Comparison of ENCODE assay signal across 8 cellular contexts in the genomic region with DNA sequence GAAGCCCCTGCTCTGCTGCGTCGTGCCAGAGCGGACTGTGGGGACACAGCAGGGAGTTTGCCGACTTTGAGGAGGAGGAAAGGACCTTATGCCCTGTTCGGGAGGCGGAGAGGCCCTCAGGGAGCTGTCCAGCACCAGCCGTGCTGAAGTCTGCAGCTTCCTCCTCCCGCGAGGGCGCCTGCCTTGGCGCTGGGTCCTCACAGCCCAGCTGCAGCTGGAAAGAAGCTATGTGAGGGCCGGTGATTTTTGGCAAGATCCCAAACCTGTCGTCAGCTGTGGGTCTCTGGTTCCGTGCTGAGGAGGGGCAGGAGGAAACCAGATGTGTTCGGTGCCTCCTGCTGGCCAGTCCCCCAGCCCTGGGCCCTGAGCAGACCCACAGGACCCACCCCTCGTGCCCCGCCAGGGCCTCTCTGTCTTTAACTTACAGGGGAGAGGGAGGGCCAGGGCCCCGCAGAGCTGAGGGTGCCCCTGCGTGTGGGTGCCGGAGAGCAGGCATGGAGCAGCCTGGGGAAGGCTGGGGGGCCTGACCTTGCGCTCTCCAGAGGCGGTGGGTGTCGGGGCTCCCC. TPM values are rescaled to one million over a fixed set of nuclear protein-coding genes. Genes with fewer than 3 reads are reported as not detected.
DNase-seq lines count a peak whose midpoint lies in the region; ATAC-seq and TF ChIP-seq lines count a peak whose summit lies in the region.

No MANE protein-coding gene starts in this region.

- H3K4ac ChIP-seq in mesendoderm (ENCODE audit: low read depth, low read length) = no peak overlapping the region

- H3K79me2 ChIP-seq in mesendoderm (ENCODE audit: control insufficient read depth, insufficient read depth, low read length) = no peaks in the 10 kb centered on the region

- WGBS in mesendoderm (ENCODE audit: extremely low coverage, insufficient coverage, low lambda C conversion rate) = no CpG with 5 or more reads among the region's 23 CpGs
- WGBS in suprapubic skin = 8% methylated on average over 6 of the region's 23 CpGs

- no peak overlapping the region for H3K56ac ChIP-seq in mesendoderm (ENCODE audit: low read length)

- H3K4me2 ChIP-seq in mesendoderm (ENCODE audit: low read length) = no peak overlapping the region

- H3K27me3 ChIP-seq in WERI-Rb-1 (ENCODE audit: insufficient read depth, low read depth, severe bottlenecking) (no peaks in the 10 kb centered on the region), mesendoderm (ENCODE audit: insufficient read depth, low read length, poor library complexity) (no peaks in the 10 kb centered on the region), uterus (no peaks in the 10 kb centered on the region), suprapubic skin (peaks cover 76% of the 10 kb centered on the region)

- no peak overlapping the region for H2AK5ac ChIP-seq in mesendoderm (ENCODE audit: low read length)

- H3K9me3 Mint-ChIP-seq in effector memory CD8-positive, alpha-beta T cell = no peaks in the 10 kb centered on the region

- no peak overlapping the region for H3K9ac ChIP-seq in mesendoderm (ENCODE audit: low read length)

- H2BK120ac ChIP-seq in mesendoderm (ENCODE audit: low read depth, low read length) = no peak overlapping the region

- no peaks in the 10 kb centered on the region for H3K4me1 ChIP-seq in mesendoderm (ENCODE audit: control insufficient read depth, low read depth, low read length)
- H3K4me1 ChIP-seq in uterus = no peaks in the 10 kb centered on the region
- no peaks in the 10 kb centered on the region for H3K4me1 ChIP-seq in suprapubic skin

- H3K9me3 ChIP-seq in WERI-Rb-1 (ENCODE audit: severe bottlenecking) (no peaks in the 10 kb centered on the region), uterus (no peaks in the 10 kb centered on the region), suprapubic skin (no peaks in the 10 kb centered on the region)

- no peak overlapping the region for H2BK15ac ChIP-seq in mesendoderm (replicated peaks; ENCODE audit: low read depth)

- no peak overlapping the region for H3K4me3 ChIP-seq in Jurkat, Clone E6-1 (ENCODE audit: low read length)
- H3K4me3 ChIP-seq in WERI-Rb-1 (ENCODE audit: low read depth, low read length) (no peak overlapping the region), mesendoderm (ENCODE audit: low read length) (no peak overlapping the region), uterus (no peak overlapping the region), suprapubic skin (no peak overlapping the region)

- peaks cover 7 to 19% of the 10 kb centered on the region in 2 donors for H3K27me3 Mint-ChIP-seq in effector memory CD8-positive, alpha-beta T cell

- no peak for TF ChIP-seq EP300 in suprapubic skin (IDR thresholded peaks at IDR 0.05)

- H3K23ac ChIP-seq in mesendoderm (ENCODE audit: low read length) = no peak overlapping the region

- no peak overlapping the region for H3K18ac ChIP-seq in mesendoderm (ENCODE audit: low read length)

- TF ChIP-seq POLR2A in uterus (IDR thresholded peaks at IDR 0.05) (no peak), suprapubic skin (IDR thresholded peaks at IDR 0.05) (no peak)

- no peak for TF ChIP-seq CTCF in WERI-Rb-1 (IDR thresholded peaks at IDR 0.05; ENCODE audit: low read depth, low read length)
- peak in 1 of 4 experiments; percentile 5 for TF ChIP-seq CTCF in uterus (IDR thresholded peaks at IDR 0.05)
- TF ChIP-seq CTCF in suprapubic skin (IDR thresholded peaks at IDR 0.05) = no peak

- H2BK5ac ChIP-seq in mesendoderm (ENCODE audit: low read length) = no peak overlapping the region

- DNase-seq in COLO829 (ENCODE audit: low spot score) (peak; percentile 71), WERI-Rb-1 (no peak), mesendoderm (peak; percentile 77), uterus (peak; percentile 43 to 56), suprapubic skin (ENCODE audit: low spot score in 2 of 2) (no peak), NCI-H1694 treated with DMSO at 0.1 percent for 48 hours (lab: John Stamatoyannopoulos, UW) (no peak)
- peak; percentile 31 for DNase-seq in Jurkat, Clone E6-1 (ENCODE audit: low read depth, low spot score)
- DNase-seq in effector memory CD8-positive, alpha-beta T cell = peak; percentile 38 to 39 (median 39)

- no peaks in the 10 kb centered on the region for H3K36me3 Mint-ChIP-seq in effector memory CD8-positive, alpha-beta T cell (ENCODE audit: insufficient read depth)

- H4K5ac ChIP-seq in mesendoderm (ENCODE audit: low read length) = no peak overlapping the region

- ATAC-seq in effector memory CD8-positive, alpha-beta T cell (replicated peaks) = peak; percentile 39

- H4K8ac ChIP-seq in mesendoderm (ENCODE audit: low read depth, low read length) = no peak overlapping the region

- H3K27ac ChIP-seq in WERI-Rb-1 (peak overlapping the region; percentile 82), mesendoderm (ENCODE audit: low read depth, low read length) (no peak overlapping the region), uterus (no peak overlapping the region), suprapubic skin (no peak overlapping the region)

- intact Hi-C loops in uterus (cut with DNase I; ENCODE audit: low total_unique reads) = loop anchor here (10.0 kb wide), 1 partner anchor 57 kb away; no protein-coding TSS in a partner anchor

- H3K4me3 Mint-ChIP-seq in effector memory CD8-positive, alpha-beta T cell = no peak overlapping the region

- H3K79me1 ChIP-seq in mesendoderm (ENCODE audit: low read length) = no peaks in the 10 kb centered on the region

- peaks cover 0 to 2% of the 10 kb centered on the region in 2 donors for H3K4me1 Mint-ChIP-seq in effector memory CD8-positive, alpha-beta T cell (ENCODE audit: low read depth in 2 of 2)

- no peak overlapping the region for H3K27ac Mint-ChIP-seq in effector memory CD8-positive, alpha-beta T cell

- no peaks in the 10 kb centered on the region; the same call in 1 of the 2 replicates for H3K36me3 ChIP-seq in WERI-Rb-1
- H3K36me3 ChIP-seq in mesendoderm (ENCODE audit: control insufficient read depth, insufficient read depth, low read length) = no peaks in the 10 kb centered on the region
- H3K36me3 ChIP-seq in uterus = no peaks in the 10 kb centered on the region
- no peaks in the 10 kb centered on the region for H3K36me3 ChIP-seq in suprapubic skin

RNA-seq across cellular contexts. Expression of gene BRSK2, which starts 12.0 kb away (rescaled TPM):
- 19.9 TPM for polyA plus RNA-seq in Jurkat, Clone E6-1 (2012; ENCODE audit: insufficient read depth, insufficient read length)
- 10.0 TPM for polyA plus RNA-seq in mesendoderm (2013, experiment 1 of 2)
- 10.4 TPM for polyA plus RNA-seq in mesendoderm (2013, experiment 2 of 2)
- 1 to 10 TPM in 2 of 4 donors, not detected in 2; 1.5 to 2.2 TPM for total RNA-seq in uterus
- under 1 TPM in 2 of 4 donors, not detected in 2; 0.26 to 0.30 TPM for total RNA-seq in suprapubic skin

Comparison
In these comparisons a context has a peak if more than half of its experiments do, and no peak if none do; other contexts are left out.
1. DNase-seq: peak in COLO829 (single experiment), Jurkat, Clone E6-1 (single experiment), effector memory CD8-positive, alpha-beta T cell (3 of 3), mesendoderm (single experiment) and uterus (2 of 2); none in WERI-Rb-1 (single experiment), suprapubic skin (0 of 2) and NCI-H1694 treated with DMSO at 0.1 percent for 48 hours (single experiment).